In genomic region chr22:23205330-23205729, GRCh38 we compare ENCODE assay signal across 16 cellular contexts. TPM values are rescaled to one million over a fixed set of nuclear protein-coding genes. Genes with fewer than 3 reads are reported as not detected.
A peak's percentile ranks its signal among the peaks of the same experiment; 100 is the strongest.
DNase-seq lines count a peak whose midpoint lies in the region; ATAC-seq, FAIRE-seq and TF ChIP-seq lines count a peak whose summit lies in the region.
"Had no signal": no experiment of that assay in that cellular context is flagged by ENCODE, and none has a peak within 500 bp of the region (broad histone marks: within the 10 kb centered on the region; RNA-seq: fewer than 3 reads in every experiment).

No MANE protein-coding gene starts in this region.

- peaks cover 30% of the 10 kb centered on the region for H4K20me1 ChIP-seq in GM23338 (replicated peaks; ENCODE audit: insufficient read depth)

- H3K9me3 ChIP-seq in gastroesophageal sphincter (no peaks in the 10 kb centered on the region), gastrocnemius medialis (no peaks in the 10 kb centered on the region), Peyer's patch (no peaks in the 10 kb centered on the region)

- H3K27me3 Mint-ChIP-seq in GM23338 (ENCODE audit: insufficient read depth, low read depth, poor library complexity), result peaks cover 8% of the 10 kb centered on the region
- H3K27me3 Mint-ChIP-seq in activated T-helper 17 cell treated with anti-CD3 and anti-CD28 coated beads, Interleukin-2, amount 50 U/mL, for 72 hours, result no peaks in the 10 kb centered on the region
- H3K27me3 Mint-ChIP-seq: CD4-positive, alpha-beta memory T cell; natural killer cell treated with Interleukin-12 subunit alpha and Interleukin-12 subunit beta and Interleukin-15 and Interleukin-18, amount 100 ng/mL, for 72 hours had no signal

- peaks cover 100% of the 10 kb centered on the region for H3K79me2 ChIP-seq in GM23338 (replicated peaks; ENCODE audit: insufficient read depth)

- WGBS in gastroesophageal sphincter (ENCODE audit: low coverage in 1 of 2), 2 donors, result 30% methylated on average over 3 of the region's 5 CpGs; no CpG with 5 or more reads in 1 of the 2 donors

- peaks cover 33% of the 10 kb centered on the region for H3K4me1 Mint-ChIP-seq in GM23338
- H3K4me1 Mint-ChIP-seq in activated T-helper 17 cell treated with anti-CD3 and anti-CD28 coated beads, Interleukin-2, amount 50 U/mL, for 72 hours, result peaks cover 14% of the 10 kb centered on the region

- H3K9me3 Mint-ChIP-seq in GM23338, result no peaks in the 10 kb centered on the region
- H3K9me3 Mint-ChIP-seq in activated T-helper 17 cell treated with anti-CD3 and anti-CD28 coated beads, Interleukin-2, amount 50 U/mL, for 72 hours, result no peaks in the 10 kb centered on the region
- H3K9me3 Mint-ChIP-seq: natural killer cell treated with Interleukin-12 subunit alpha and Interleukin-12 subunit beta and Interleukin-15 and Interleukin-18, amount 100 ng/mL, for 72 hours had no signal

- peaks cover 10% of the 10 kb centered on the region; the same call in 1 of the 2 replicates for H3K4me1 ChIP-seq in GM23338 (ENCODE audit: insufficient read depth)
- H3K4me1 ChIP-seq in gastroesophageal sphincter, result peaks cover 3 to 59% (median 16%) of the 10 kb centered on the region in 3 donors
- H3K4me1 ChIP-seq in gastrocnemius medialis, result peaks cover 26 to 27% of the 10 kb centered on the region in 2 donors
- peaks cover 0 to 9% (median 0%) of the 10 kb centered on the region in 4 donors for H3K4me1 ChIP-seq in Peyer's patch

- peaks cover 39% of the 10 kb centered on the region for H3K36me3 Mint-ChIP-seq in GM23338 (ENCODE audit: low read depth)
- H3K36me3 Mint-ChIP-seq in activated T-helper 17 cell treated with anti-CD3 and anti-CD28 coated beads, Interleukin-2, amount 50 U/mL, for 72 hours (ENCODE audit: low read depth), result peaks cover 40% of the 10 kb centered on the region

- H3K4me3 ChIP-seq in GM23338, result no peak overlapping the region
- H3K4me3 ChIP-seq in gastroesophageal sphincter, result no peak overlapping the region
- H3K4me3 ChIP-seq in gastrocnemius medialis, result no peak overlapping the region
- no peak overlapping the region for H3K4me3 ChIP-seq in Peyer's patch

- H3F3A ChIP-seq in GM23338 (replicated peaks; ENCODE audit: low read depth), result no peaks in the 10 kb centered on the region

- H3K36me3 ChIP-seq in GM23338 (ENCODE audit: insufficient read depth) (no peaks in the 10 kb centered on the region; the same call in 1 of the 2 replicates), gastroesophageal sphincter (peaks cover 0 to 9% of the 10 kb centered on the region in 2 donors), gastrocnemius medialis (no peaks in the 10 kb centered on the region), Peyer's patch (no peaks in the 10 kb centered on the region)

- H3K27me3 ChIP-seq in GM23338 (ENCODE audit: insufficient read depth) (no peaks in the 10 kb centered on the region), gastroesophageal sphincter (no peaks in the 10 kb centered on the region), gastrocnemius medialis (no peaks in the 10 kb centered on the region), Peyer's patch (no peaks in the 10 kb centered on the region)

- no peak overlapping the region for H3K4me2 ChIP-seq in GM23338

- FAIRE-seq in GM12891 (lab: Jason Lieb, UNC), result no peak

- no peak overlapping the region; the same call in 1 of the 2 replicates for H3K27ac Mint-ChIP-seq in GM23338
- H3K27ac Mint-ChIP-seq in activated T-helper 17 cell treated with anti-CD3 and anti-CD28 coated beads, Interleukin-2, amount 50 U/mL, for 72 hours, result peak overlapping the region; percentile 50
- H3K27ac Mint-ChIP-seq: memory B cell; natural killer cell treated with Interleukin-12 subunit alpha and Interleukin-12 subunit beta and Interleukin-15 and Interleukin-18, amount 100 ng/mL, for 72 hours had no signal

- TF ChIP-seq EP300 in gastroesophageal sphincter (IDR thresholded peaks at IDR 0.05), result no peak

- intact Hi-C loops in gastrocnemius medialis (cut with DNase I; ENCODE audit: low total_unique reads), result no loop called here

- H3K4me3 Mint-ChIP-seq in GM23338, result no peak overlapping the region
- no peak overlapping the region for H3K4me3 Mint-ChIP-seq in activated T-helper 17 cell treated with anti-CD3 and anti-CD28 coated beads, Interleukin-2, amount 50 U/mL, for 72 hours
- H3K4me3 Mint-ChIP-seq: CD4-positive, alpha-beta memory T cell; memory B cell; natural killer cell treated with Interleukin-12 subunit alpha and Interleukin-12 subunit beta and Interleukin-15 and Interleukin-18, amount 100 ng/mL, for 72 hours had no signal

- TF ChIP-seq CTCF in GM23338 (conservative IDR thresholded peaks at IDR 0.05; ENCODE audit: low read depth in 2 of 2) (no peak), gastroesophageal sphincter (IDR thresholded peaks at IDR 0.05) (no peak), gastrocnemius medialis (IDR thresholded peaks at IDR 0.05 in 4 of 5, conservative IDR thresholded peaks at IDR 0.05 in 1 of 5) (no peak), Peyer's patch (IDR thresholded peaks at IDR 0.05) (no peak)

- no peak for ATAC-seq in GM23338
- no peak for ATAC-seq in activated T-helper 17 cell treated with anti-CD3 and anti-CD28 coated beads, Interleukin-2, amount 50 U/mL, for 72 hours (replicated peaks)
- ATAC-seq in gastroesophageal sphincter, result no peak
- peak; percentile 37 to 39 for ATAC-seq in gastrocnemius medialis
- ATAC-seq in HG03469 (IDR thresholded peaks at IDR 0.05; ENCODE audit: unreplicated experiment), result no peak
- ATAC-seq: natural killer cell treated with Interleukin-12 subunit alpha and Interleukin-12 subunit beta and Interleukin-15 and Interleukin-18, amount 100 ng/mL, for 72 hours; PC-3 had no signal

- in situ Hi-C loops in gastrocnemius medialis (cut with MboI; ENCODE audit: low sequenced_read_pairs in 4 of 4), result no loop called here

- TF ChIP-seq POLR2A in gastroesophageal sphincter (IDR thresholded peaks at IDR 0.05) (no peak), gastrocnemius medialis (IDR thresholded peaks at IDR 0.05) (no peak), GM12891 (IDR thresholded peaks at IDR 0.05; ENCODE audit: low read depth, low read length) (no peak), Peyer's patch (IDR thresholded peaks at IDR 0.05) (no peak)

- H2AFZ ChIP-seq in GM23338, result no peak overlapping the region

- DNase-seq in GM23338 (ENCODE audit: low spot score) (no peak), gastrocnemius medialis (no peak), GM12891 (ENCODE audit: insufficient read length, low spot score) (no peak), Peyer's patch (no peak), DMS79 (lab: John Stamatoyannopoulos, UW) (no peak)
- DNase-seq: activated naive CD4-positive, alpha-beta T cell; CD4-positive, alpha-beta memory T cell; NCI-H2029 treated with DMSO at 0.1 percent for 48 hours; NCI-H526 treated with DMSO at 0.1 percent for 48 hours; PC-3; stimulated activated naive CD4-positive, alpha-beta T cell treated with Interleukin-2 at 50 U/mL for 16 hours had no signal

- peak overlapping the region; percentile 69; the same call in 1 of the 2 replicates for H3K27ac ChIP-seq in GM23338 (ENCODE audit: low read depth)
- H3K27ac ChIP-seq in gastroesophageal sphincter, result peak overlapping the region in 3 of 4 donors; percentile 68 to 71 (median 69)
- no peak overlapping the region for H3K27ac ChIP-seq in gastrocnemius medialis
- no peak overlapping the region for H3K27ac ChIP-seq in Peyer's patch

- H3K9me2 ChIP-seq in GM23338 (ENCODE audit: insufficient read depth), result no peaks in the 10 kb centered on the region

TF ChIP-seq in GM23338, 12 proteins besides CTCF, POLR2A, EP300 and RAD21:
- TF ChIP-seq POLR2AphosphoS5 (IDR thresholded peaks at IDR 0.05; ENCODE audit: low read depth), result no peak
- no peak for TF ChIP-seq ETS1 (IDR thresholded peaks at IDR 0.05)
- no peak for TF ChIP-seq JUNB (IDR thresholded peaks at IDR 0.05; ENCODE audit: unreplicated experiment)
- TF ChIP-seq STAT1 (IDR thresholded peaks at IDR 0.05; ENCODE audit: unreplicated experiment), result no peak
- no peak for TF ChIP-seq NANOG (IDR thresholded peaks at IDR 0.05; ENCODE audit: borderline replicate concordance)
- no peak for TF ChIP-seq EZH2phosphoT487 (IDR thresholded peaks at IDR 0.05; ENCODE audit: unreplicated experiment)
- no peak for TF ChIP-seq CREB1 (CRISPR knock-in tag; IDR thresholded peaks at IDR 0.05; ENCODE audit: low read depth)

TF ChIP-seq in GM12891, 5 proteins besides CTCF, POLR2A, EP300 and RAD21:
- TF ChIP-seq POU2F2 (IDR thresholded peaks at IDR 0.05; ENCODE audit: low read depth, low read length), result no peak
- no peak for TF ChIP-seq PAX5 (IDR thresholded peaks at IDR 0.05; ENCODE audit: insufficient read depth, low read length, severe bottlenecking)
- TF ChIP-seq SPI1 (IDR thresholded peaks at IDR 0.05; ENCODE audit: low read depth, low read length), result no peak
- TF ChIP-seq TAF1 (IDR thresholded peaks at IDR 0.05; ENCODE audit: low read depth, low read length), result no peak
- TF ChIP-seq POLR2AphosphoS5 (IDR thresholded peaks at IDR 0.05; ENCODE audit: low read depth, low read length), result no peak
TF ChIP-seq in GM12891: peak in this region for 0.

RNA-seq across cellular contexts. Expression of gene BCR, which starts 25.0 kb away (rescaled TPM):
- 101 and 121 TPM in 2 replicates for total RNA-seq in GM23338 (2014; rRNA removed; shearing (Covaris generic))
- polyA plus RNA-seq in GM23338 (2016; fragmentation: Nextera tagmentation; extraction: Ambion mirVana), result 15.6 and 17.7 TPM in 2 replicates
- 10 to 100 TPM; 43.3 to 50.3 TPM for total RNA-seq in activated T-helper 17 cell treated with anti-CD3 and anti-CD28 coated beads, Interleukin-2, amount 50 U/mL, for 72 hours
- total RNA-seq in gastroesophageal sphincter (10 to 100 TPM; 39.2 to 81.1 (median 46.2) TPM), gastrocnemius medialis (10 to 100 TPM; 10.3 to 13.0 (median 12.4) TPM), Peyer's patch (10 to 100 TPM; 55.8 to 86.9 (median 66.1) TPM)
- 12.5 TPM for polyA plus RNA-seq in GM12891 (2012; ENCODE audit: low read depth, missing spikeins)

Comparison
In these comparisons a context has a peak if more than half of its experiments do, and no peak if none do; other contexts are left out.
1. ATAC-seq: peak in gastrocnemius medialis (2 of 2); none in GM23338 (single experiment), activated T-helper 17 cell treated with anti-CD3 and anti-CD28 coated beads, Interleukin-2, amount 50 U/mL, for 72 hours (single experiment), gastroesophageal sphincter (single experiment) and HG03469 (single experiment).
2. H3K27ac ChIP-seq: peak in GM23338 (single experiment) and gastroesophageal sphincter (3 of 4); none in gastrocnemius medialis (0 of 4) and Peyer's patch (0 of 4).